ENCODE assay signal across 1 cellular context in genomic region chr16:62883526-62883925, GRCh38.
TF ChIP-seq lines count a peak whose summit lies in the region.

No MANE protein-coding gene starts in this region.

TF ChIP-seq in neural cell, 6 proteins besides CTCF, POLR2A, EP300 and RAD21 (continued from another document):
- TF ChIP-seq REST (IDR thresholded peaks at IDR 0.05; ENCODE audit: borderline replicate concordance) = peak; percentile 89
